19 cellular contexts compared by ENCODE assay signal in genomic region chr10:120392671-120393079, GRCh38.
DNase-seq lines count a peak whose midpoint lies in the region; ATAC-seq, FAIRE-seq and TF ChIP-seq lines count a peak whose summit lies in the region.
"Had no signal": no experiment of that assay in that cellular context is flagged by ENCODE, and none has a peak within 500 bp of the region (broad histone marks: within the 10 kb centered on the region; RNA-seq: fewer than 3 reads in every experiment).

No MANE protein-coding gene starts in this region.

- TF ChIP-seq POLR2A in esophagus muscularis mucosa (IDR thresholded peaks at IDR 0.05; ENCODE audit: low read depth) (no peak), stomach (IDR thresholded peaks at IDR 0.05) (no peak)

- no peak overlapping the region for H3K4me3 ChIP-seq in esophagus muscularis mucosa
- H3K4me3 ChIP-seq in stomach: no peak overlapping the region
- H3K4me3 ChIP-seq: GM23338 had no signal

- H3K36me3 ChIP-seq in esophagus muscularis mucosa: no peaks in the 10 kb centered on the region
- H3K36me3 ChIP-seq in stomach: no peaks in the 10 kb centered on the region

- FAIRE-seq in RCC 7860 (lab: Jason Lieb, UNC): no peak
- FAIRE-seq: GM12891, GM18507 had no signal

- H3K4me1 ChIP-seq in esophagus muscularis mucosa (no peaks in the 10 kb centered on the region), stomach (peaks cover 0 to 20% (median 0%) of the 10 kb centered on the region in 4 donors)

- H3K27ac ChIP-seq in esophagus muscularis mucosa (replicated peaks in 1 of 4) (no peak overlapping the region), stomach (no peak overlapping the region)

- WGBS in esophagus muscularis mucosa: 63% methylated on average over 2 of the region's 2 CpGs
- WGBS in stomach, 5 donors: 21 to 46% (median 33%) methylated on average over 2 of the region's 2 CpGs

- no peak for ATAC-seq in sciatic nerve
- ATAC-seq: GM23338 had no signal

- TF ChIP-seq EP300 in esophagus muscularis mucosa (IDR thresholded peaks at IDR 0.05): no peak
- no peak for TF ChIP-seq EP300 in stomach (IDR thresholded peaks at IDR 0.05)

- intact Hi-C loops in esophagus muscularis mucosa (cut with DNase I): no loop called here
- intact Hi-C loops in stomach (cut with DNase I; ENCODE audit: low total_unique reads): no loop called here
- intact Hi-C loops in sciatic nerve (cut with DNase I): no loop called here

- H3K9me3 ChIP-seq in esophagus muscularis mucosa (no peaks in the 10 kb centered on the region), stomach (peaks cover 0 to 2% (median 0%) of the 10 kb centered on the region in 4 donors)

- H3K27me3 ChIP-seq in esophagus muscularis mucosa (no peaks in the 10 kb centered on the region), stomach (peaks cover 0 to 3% (median 0%) of the 10 kb centered on the region in 3 donors)

- DNase-seq in DMS153 treated with DMSO at 0.1 percent for 48 hours (lab: John Stamatoyannopoulos, UW; ENCODE audit: unreplicated experiment) (peak; percentile 37), NCI-H345 treated with DMSO at 0.1 percent for 48 hours (lab: John Stamatoyannopoulos, UW; ENCODE audit: unreplicated experiment) (peak; percentile 76), esophagus muscularis mucosa (ENCODE audit: extremely low spot score) (peak; percentile 57), stomach (peak; percentile 57), sciatic nerve (ENCODE audit: low spot score) (no peak), RCC 7860 (ENCODE audit: low spot score) (no peak)
- DNase-seq in activated CD8-positive, alpha-beta memory T cell treated with anti-CD3 and anti-CD28 coated beads for 24 hours: no peak
- DNase-seq: AML-193; Calu3; CD4-positive, CD25-positive, alpha-beta regulatory T cell; GDM1; KBM-7; NCI-H146; NCI-H524; NK-92 treated with Interleukin-12 subunit alpha and Interleukin-12 subunit beta, amount 100 ng/mL, for 24 hours; SIG-M5 had no signal

- no peak for TF ChIP-seq CTCF in esophagus muscularis mucosa (IDR thresholded peaks at IDR 0.05)
- TF ChIP-seq CTCF in stomach (IDR thresholded peaks at IDR 0.05): no peak

Comparison
In these comparisons a context has a peak if more than half of its experiments do, and no peak if none do; other contexts are left out.
1. DNase-seq: peak in DMS153 treated with DMSO at 0.1 percent for 48 hours (single experiment), NCI-H345 treated with DMSO at 0.1 percent for 48 hours (single experiment), esophagus muscularis mucosa (single experiment) and stomach (single experiment); none in sciatic nerve (single experiment), RCC 7860 (single experiment) and activated CD8-positive, alpha-beta memory T cell treated with anti-CD3 and anti-CD28 coated beads for 24 hours (single experiment).